ENCODE assay signal across 15 cellular contexts in genomic region chr1:1259119-1259488, GRCh38. TPM values are rescaled to one million over a fixed set of nuclear protein-coding genes. Genes with fewer than 3 reads are reported as not detected.
DNase-seq lines count a peak whose midpoint lies in the region; ATAC-seq and TF ChIP-seq lines count a peak whose summit lies in the region.
"Had no signal": no experiment of that assay in that cellular context is flagged by ENCODE, and none has a peak within 500 bp of the region (broad histone marks: within the 10 kb centered on the region; RNA-seq: fewer than 3 reads in every experiment).

No MANE protein-coding gene starts in this region.

- WGBS in mesenchymal stem cell, result 97% methylated on average over 22 of the region's 22 CpGs
- WGBS in esophagus muscularis mucosa, result 90% methylated on average over 21 of the region's 22 CpGs

- intact Hi-C loops in PC-3 (cut with micrococcal nuclease) (no loop called here), esophagus muscularis mucosa (cut with DNase I) (no loop called here)

- peak overlapping the region in 5 of 11 experiments; percentile 59 to 78 (median 70); a peak in 7 of 22 replicates for H3K27ac ChIP-seq in BLaER1 treated with 17β-estradiol and CSF1 and Interleukin-3, amounts not matched to agents 10 nM and 100 nM
- H3K27ac ChIP-seq in PC-3 (ENCODE audit: low read length) (peak overlapping the region; percentile 10; the same call in 1 of the 2 replicates), mesenchymal stem cell (ENCODE audit: low read length, poor library complexity, severe bottlenecking) (no peak overlapping the region), esophagus muscularis mucosa (replicated peaks in 1 of 4) (no peak overlapping the region)
- H3K27ac ChIP-seq: A549, PC-9, SK-N-MC had no signal

- DNase-seq in PC-3, result no peak
- no peak for DNase-seq in mesenchymal stem cell
- no peak for DNase-seq in esophagus muscularis mucosa (ENCODE audit: extremely low spot score)
- no peak for DNase-seq in activated effector memory CD4-positive, alpha-beta T cell treated with Interleukin-2 at 50 U/mL for 16 hours
- DNase-seq: Calu3; CD4-positive, alpha-beta T cell; DMS79; Karpas-422; NCI-H187 treated with DMSO at 0.1 percent for 48 hours; NCI-H446; PC-9 had no signal

- H3K4ac ChIP-seq in mesenchymal stem cell (ENCODE audit: low read depth in 1 of 2, low read length in 2 of 2), result no peak overlapping the region

- H2BK15ac ChIP-seq in mesenchymal stem cell (ENCODE audit: low read depth, poor library complexity, severe bottlenecking), result no peak overlapping the region

- H3K4me2 ChIP-seq in BLaER1 treated with 17β-estradiol and CSF1 and Interleukin-3, amounts not matched to agents 10 nM and 100 nM, result peak overlapping the region; percentile 61 to 98 (median 90)
- no peak overlapping the region for H3K4me2 ChIP-seq in PC-3 (ENCODE audit: low read length)
- H3K4me2 ChIP-seq in mesenchymal stem cell (ENCODE audit: low read length, poor library complexity, severe bottlenecking), result no peak overlapping the region
- H3K4me2 ChIP-seq: A549, PC-9 had no signal

- no peak overlapping the region for H2BK120ac ChIP-seq in mesenchymal stem cell (ENCODE audit: low read depth, low read length)

- no peak overlapping the region for H3K18ac ChIP-seq in mesenchymal stem cell (ENCODE audit: low read depth in 1 of 2, low read length in 2 of 2)

- H2AK5ac ChIP-seq in mesenchymal stem cell (ENCODE audit: low read length, severe bottlenecking), result no peak overlapping the region

- no peaks in the 10 kb centered on the region for H3K9me2 ChIP-seq in PC-3 (replicated peaks; ENCODE audit: low read length)

- H3K4me3 ChIP-seq in BLaER1 treated with 17β-estradiol and CSF1 and Interleukin-3, amounts not matched to agents 10 nM and 100 nM, result no peak overlapping the region
- H3K4me3 ChIP-seq in PC-3 (ENCODE audit: low read length) (no peak overlapping the region), mesenchymal stem cell (ENCODE audit: insufficient read depth in 1 of 2, low read depth in 1 of 2, low read length in 2 of 2) (peak overlapping the region in 1 of 2 experiments; percentile 5), esophagus muscularis mucosa (no peak overlapping the region)
- H3K4me3 ChIP-seq: A549, PC-9, SK-N-MC had no signal

- peak overlapping the region; percentile 29 for H4K91ac ChIP-seq in mesenchymal stem cell (ENCODE audit: low read length)

- peaks cover 44 to 71% (median 65%) of the 10 kb centered on the region in 11 experiments for H3K36me3 ChIP-seq in BLaER1 treated with 17β-estradiol and CSF1 and Interleukin-3, amounts not matched to agents 10 nM and 100 nM
- H3K36me3 ChIP-seq in PC-3 (ENCODE audit: low read depth, low read length) (peaks cover 73% of the 10 kb centered on the region), mesenchymal stem cell (ENCODE audit: control insufficient read depth in 1 of 2, insufficient read depth in 2 of 2, low read depth in 1 of 2, low read length in 2 of 2) (peaks cover 74 to 83% of the 10 kb centered on the region in 2 experiments), esophagus muscularis mucosa (peaks cover 53 to 100% (median 89%) of the 10 kb centered on the region in 4 donors)

- H3K4me1 ChIP-seq in BLaER1 treated with 17β-estradiol and CSF1 and Interleukin-3, amounts not matched to agents 10 nM and 100 nM, result peaks cover 91 to 99% (median 96%) of the 10 kb centered on the region in 10 experiments
- H3K4me1 ChIP-seq in PC-3 (ENCODE audit: insufficient read depth, low read length) (peaks cover 14% of the 10 kb centered on the region), mesenchymal stem cell (ENCODE audit: control insufficient read depth, insufficient read depth, low read depth, low read length) (peaks cover 29% of the 10 kb centered on the region), esophagus muscularis mucosa (peaks cover 0 to 15% (median 6%) of the 10 kb centered on the region in 4 donors)
- H3K4me1 ChIP-seq: A549 had no signal

- no peak overlapping the region for H2BK12ac ChIP-seq in mesenchymal stem cell (ENCODE audit: low read length in 2 of 2)

- no peak for TF ChIP-seq EP300 in esophagus muscularis mucosa (IDR thresholded peaks at IDR 0.05)

- H2AFZ ChIP-seq in PC-3 (ENCODE audit: low read length), result no peak overlapping the region
- no peak overlapping the region for H2AFZ ChIP-seq in mesenchymal stem cell (ENCODE audit: low read depth, low read length)
- H2AFZ ChIP-seq: PC-9 had no signal

- no peak for TF ChIP-seq POLR2A in esophagus muscularis mucosa (IDR thresholded peaks at IDR 0.05; ENCODE audit: low read depth)

- peaks cover 59% of the 10 kb centered on the region for H3K79me2 ChIP-seq in PC-3 (ENCODE audit: low read length)

- BruUV-seq in PC-3 (replicated peaks; lab: Mats Ljungman, UMichigan), result no TSS peak

- ATAC-seq in PC-3 (no peak), HG03520 (IDR thresholded peaks at IDR 0.05; ENCODE audit: unreplicated experiment) (no peak)

- H3K23ac ChIP-seq in mesenchymal stem cell (ENCODE audit: low read length in 2 of 2), result no peak overlapping the region

- POLR2A ChIA-PET in PC-3 (lab: Charles Lee; ENCODE audit: unreplicated experiment), result interaction anchor here (0.6 kb wide), 1 partner anchor 140 kb away, joined by 3 read pairs; no protein-coding TSS in a partner anchor

- TF ChIP-seq CTCF in PC-3 (conservative IDR thresholded peaks at IDR 0.05; ENCODE audit: low read depth, low read length), result no peak
- no peak for TF ChIP-seq CTCF in esophagus muscularis mucosa (IDR thresholded peaks at IDR 0.05)

- no peaks in the 10 kb centered on the region for H3F3A ChIP-seq in PC-3 (ENCODE audit: low read length, unreplicated experiment)

- H4K20me1 ChIP-seq in BLaER1 treated with 17β-estradiol and CSF1 and Interleukin-3, amounts not matched to agents 10 nM and 100 nM, result peaks cover 72 to 99% (median 95%) of the 10 kb centered on the region in 11 experiments
- no peaks in the 10 kb centered on the region for H4K20me1 ChIP-seq in PC-3 (ENCODE audit: low read length)

- no peak overlapping the region for H3K14ac ChIP-seq in mesenchymal stem cell (ENCODE audit: low read length in 2 of 2)

- no peak overlapping the region for H4K8ac ChIP-seq in mesenchymal stem cell (ENCODE audit: low read length)

- peak overlapping the region in 5 of 11 experiments; percentile 49 to 64 (median 63); a peak in 7 of 22 replicates for H3K9ac ChIP-seq in BLaER1 treated with 17β-estradiol and CSF1 and Interleukin-3, amounts not matched to agents 10 nM and 100 nM
- H3K9ac ChIP-seq in PC-3 (ENCODE audit: low read length) (no peak overlapping the region), mesenchymal stem cell (ENCODE audit: low read length) (no peak overlapping the region)

- H3K9me3 ChIP-seq in BLaER1 treated with 17β-estradiol and CSF1 and Interleukin-3, amounts not matched to agents 10 nM and 100 nM (replicated peaks in 1 of 11), result peaks cover 0 to 4% (median 0%) of the 10 kb centered on the region in 11 experiments; a peak in 2 of 22 replicates
- H3K9me3 ChIP-seq in PC-3 (ENCODE audit: low read length), result no peaks in the 10 kb centered on the region
- no peaks in the 10 kb centered on the region for H3K9me3 ChIP-seq in mesenchymal stem cell (ENCODE audit: control insufficient read depth, low read length)
- no peaks in the 10 kb centered on the region for H3K9me3 ChIP-seq in esophagus muscularis mucosa
- H3K9me3 ChIP-seq: A549 had no signal

- H2BK5ac ChIP-seq in mesenchymal stem cell (ENCODE audit: low read depth, low read length, poor library complexity, severe bottlenecking), result no peak overlapping the region

- H3K27me3 ChIP-seq in BLaER1 treated with 17β-estradiol and CSF1 and Interleukin-3, amounts not matched to agents 10 nM and 100 nM, result no peaks in the 10 kb centered on the region
- no peaks in the 10 kb centered on the region for H3K27me3 ChIP-seq in PC-3 (ENCODE audit: low read length)
- no peaks in the 10 kb centered on the region for H3K27me3 ChIP-seq in mesenchymal stem cell (ENCODE audit: control insufficient read depth in 1 of 2, insufficient read depth in 1 of 2, low read length in 2 of 2)
- no peaks in the 10 kb centered on the region for H3K27me3 ChIP-seq in esophagus muscularis mucosa

- H3K79me1 ChIP-seq in mesenchymal stem cell (replicated peaks; ENCODE audit: low read length, poor library complexity, severe bottlenecking), result peaks cover 40% of the 10 kb centered on the region

- CTCF ChIA-PET in PC-3 (lab: Charles Lee), result interaction anchor here (1.1 kb wide), 1 partner anchor 33 kb away, joined by 5 read pairs; no protein-coding TSS in a partner anchor

RNA-seq across cellular contexts. Expression of gene C1QTNF12, which starts 12.6 kb away (rescaled TPM):
- total RNA-seq in PC-3 (2014; rRNA removed) (2.8 and 3.9 TPM in 2 replicates), esophagus muscularis mucosa (under 1 TPM in 2 of 4 donors, not detected in 2; 0.33 to 0.52 TPM)
- 1.2 TPM for polyA plus RNA-seq in mesenchymal stem cell (2013, experiment 1 of 2)
- 0.89 TPM for polyA plus RNA-seq in mesenchymal stem cell (2013, experiment 2 of 2)

RNA-seq across cellular contexts. Expression of gene UBE2J2, which starts 14.6 kb away (rescaled TPM):
- total RNA-seq in PC-3 (2014; rRNA removed), result 182 and 200 TPM in 2 replicates
- 41.4 TPM for polyA plus RNA-seq in mesenchymal stem cell (2013, experiment 1 of 2)
- 42.8 TPM for polyA plus RNA-seq in mesenchymal stem cell (2013, experiment 2 of 2)
- 10 to 100 TPM; 34.9 to 61.4 (median 49.5) TPM for total RNA-seq in esophagus muscularis mucosa

RNA-seq across cellular contexts. Expression of gene SCNN1D, which starts 21.1 kb away (rescaled TPM):
- 4.2 and 5.3 TPM in 2 replicates for total RNA-seq in PC-3 (2014; rRNA removed)
- 1.1 TPM for polyA plus RNA-seq in mesenchymal stem cell (2013, experiment 1 of 2)
- 1.9 TPM for polyA plus RNA-seq in mesenchymal stem cell (2013, experiment 2 of 2)
- total RNA-seq in esophagus muscularis mucosa, result 1 to 10 TPM in 3 of 4 donors, under 1 TPM in 1; 0.83 to 4.1 (median 1.9) TPM

RNA-seq across cellular contexts. Expression of gene B3GALT6, which starts 27.1 kb away (rescaled TPM):
- total RNA-seq in PC-3 (2014; rRNA removed) (74.0 and 92.2 TPM in 2 replicates), esophagus muscularis mucosa (10 to 100 TPM; 10.4 to 24.6 (median 21.0) TPM)
- 24.3 TPM for polyA plus RNA-seq in mesenchymal stem cell (2013, experiment 1 of 2)
- polyA plus RNA-seq in mesenchymal stem cell (2013, experiment 2 of 2), result 24.2 TPM

RNA-seq across cellular contexts. Expression of gene SDF4, which starts 27.3 kb away (rescaled TPM):
- total RNA-seq in PC-3 (2014; rRNA removed) (254 and 317 TPM in 2 replicates), esophagus muscularis mucosa (100 to 1,000 TPM in 3 of 4 donors, 10 to 100 TPM in 1; 88.5 to 125 (median 107) TPM)
- polyA plus RNA-seq in mesenchymal stem cell (2013, experiment 1 of 2), result 239 TPM
- polyA plus RNA-seq in mesenchymal stem cell (2013, experiment 2 of 2), result 241 TPM

Comparison
In these comparisons a context has a peak if more than half of its experiments do, and no peak if none do; other contexts are left out.
1. H3K4me2 ChIP-seq: peak in BLaER1 treated with 17β-estradiol and CSF1 and Interleukin-3, amounts not matched to agents 10 nM and 100 nM (11 of 11); none in PC-3 (single experiment) and mesenchymal stem cell (single experiment).